18 cellular contexts compared by ENCODE assay signal in the genomic region with DNA sequence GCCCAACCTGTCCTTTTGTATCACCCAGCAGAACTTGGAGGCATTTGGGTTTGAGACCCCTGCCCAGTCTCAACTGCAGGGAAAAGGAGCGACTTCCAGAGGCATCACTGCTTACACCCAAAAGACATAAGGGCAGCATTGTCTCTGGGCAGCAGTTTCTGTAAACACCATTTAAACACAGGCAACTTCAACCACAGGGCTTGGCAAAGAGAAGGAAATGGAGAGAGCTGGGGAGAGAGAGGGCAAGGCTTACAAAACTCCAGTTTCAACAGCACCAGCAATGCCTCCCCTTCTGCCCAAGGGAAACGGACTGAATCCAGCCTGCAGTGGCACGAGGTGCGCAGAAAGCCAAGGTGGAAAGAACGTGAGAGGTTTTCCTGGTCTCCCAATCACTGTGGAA.
"Had no signal": no experiment of that assay in that cellular context is flagged by ENCODE, and none has a peak within 500 bp of the region (broad histone marks: within the 10 kb centered on the region; RNA-seq: fewer than 3 reads in every experiment).

No MANE protein-coding gene starts in this region.

- H3K27ac ChIP-seq: brain microvascular endothelial cell, gastrocnemius medialis, spleen, suprapubic skin, upper lobe of left lung had no signal

- H3K4me1 ChIP-seq: gastrocnemius medialis, upper lobe of left lung had no signal

- H3K27me3 ChIP-seq: brain microvascular endothelial cell, gastrocnemius medialis, suprapubic skin, upper lobe of left lung had no signal

- ATAC-seq: activated naive CD4-positive, alpha-beta T cell treated with anti-CD3 and anti-CD28 coated beads, Interleukin-2, amount 50 U/mL, for 72 hours; esophagus mucosa; gastrocnemius medialis; right cardiac atrium; stimulated activated memory B cell treated with anti-CD40 and anti-IgM and Interleukin-4, amounts not matched to agents 10 μg/mL and 1 μg/mL and 100 μg/mL, for 72 hours had no signal

- DNase-seq: activated CD4-positive, alpha-beta T cell treated with anti-CD3 and anti-CD28 coated beads, Interleukin-2, amount 10 ng/mL, durations not matched to agents 7 days and 5 days; activated CD4-positive, CD25-positive, alpha-beta regulatory T cell; activated effector memory CD4-positive, alpha-beta T cell treated with Interleukin-2 at 50 U/mL for 16 hours; gastrocnemius medialis; mesendoderm; right cardiac atrium; spleen; stimulated activated CD4-positive, alpha-beta T cell treated with anti-CD3 and anti-CD28 coated beads, Interleukin-1b, Interleukin-23, amount 100 ng/mL, for 48 hours; T-helper 2 cell; upper lobe of left lung had no signal

- H3K36me3 ChIP-seq: brain microvascular endothelial cell, gastrocnemius medialis, spleen, suprapubic skin, upper lobe of left lung had no signal

- H3K4me3 ChIP-seq: gastrocnemius medialis, spleen, suprapubic skin, upper lobe of left lung had no signal

- H3K9me3 ChIP-seq: gastrocnemius medialis, spleen, suprapubic skin, upper lobe of left lung had no signal

- FAIRE-seq: endometrium, kidney, TTC549 had no signal
